9 cellular contexts compared by ENCODE assay signal in the genomic region with DNA sequence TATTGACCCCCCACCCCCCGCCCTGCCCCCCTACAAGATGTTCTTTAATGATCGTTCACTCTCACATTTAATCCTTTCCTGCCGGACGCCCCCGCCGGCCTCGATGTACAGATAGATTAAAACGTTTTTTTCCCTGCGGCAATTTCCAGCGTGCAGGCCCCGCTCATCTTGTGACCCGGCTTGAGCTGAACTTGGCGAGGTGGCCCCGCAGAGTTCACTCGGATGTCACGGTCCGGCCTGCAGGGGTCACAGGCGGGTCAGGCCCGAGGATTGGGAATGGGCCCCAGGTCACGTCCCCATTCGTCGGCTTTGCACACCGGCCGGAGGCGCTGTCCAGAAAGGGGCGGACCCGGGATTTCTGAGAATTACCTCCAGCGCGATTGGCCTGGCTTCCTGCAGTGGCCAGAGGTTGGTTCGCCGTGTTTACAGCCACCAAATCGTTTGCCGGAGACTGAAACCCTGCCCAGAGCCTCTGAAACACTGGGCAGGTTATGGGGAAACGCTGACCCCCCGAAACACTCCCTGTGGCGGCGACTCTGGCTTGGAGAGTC. TPM values are rescaled to one million over a fixed set of nuclear protein-coding genes. Genes with fewer than 3 reads are reported as not detected.
A peak's percentile ranks its signal among the peaks of the same experiment; 100 is the strongest.
DNase-seq lines count a peak whose midpoint lies in the region; ATAC-seq and TF ChIP-seq lines count a peak whose summit lies in the region.
"Had no signal": no experiment of that assay in that cellular context is flagged by ENCODE, and none has a peak within 500 bp of the region (broad histone marks: within the 10 kb centered on the region; RNA-seq: fewer than 3 reads in every experiment).

No MANE protein-coding gene starts in this region.

- peak overlapping the region; percentile 68 for H3K4me3 Mint-ChIP-seq in T-helper 2 cell treated with Interferon-gamma antibody and Interleukin-4, amounts not matched to agents 5 μg/mL and 100 μg/mL, for 36 hours
- no peak overlapping the region for H3K4me3 Mint-ChIP-seq in activated T-helper 1 cell treated with anti-CD3 and anti-CD28 coated beads, Interleukin-12 subunit alpha, Interleukin-12 subunit beta, Interleukin-2, Interleukin-4 antibody, amounts not matched to agents 30 ng/mL and 10 ng/mL and 1 ng/mL, durations not matched to agents 14 hours and 24 hours and 36 hours
- H3K4me3 Mint-ChIP-seq in stimulated activated naive CD8-positive, alpha-beta T cell treated with anti-CD3 and anti-CD28 coated beads, Interleukin-15, amount 100 ng/mL, for 72 hours: peak overlapping the region; percentile 35 to 71

- peaks cover 3% of the 10 kb centered on the region for H3K36me3 Mint-ChIP-seq in T-helper 2 cell treated with Interferon-gamma antibody and Interleukin-4, amounts not matched to agents 5 μg/mL and 100 μg/mL, for 36 hours (ENCODE audit: low read depth)
- no peaks in the 10 kb centered on the region for H3K36me3 Mint-ChIP-seq in activated T-helper 1 cell treated with anti-CD3 and anti-CD28 coated beads, Interleukin-12 subunit alpha, Interleukin-12 subunit beta, Interleukin-2, Interleukin-4 antibody, amounts not matched to agents 30 ng/mL and 10 ng/mL and 1 ng/mL, durations not matched to agents 14 hours and 24 hours and 36 hours (ENCODE audit: low read depth)

- no peaks in the 10 kb centered on the region for H3K36me3 ChIP-seq in kidney epithelial cell (ENCODE audit: control insufficient read depth, insufficient read depth, low read length)
- H3K36me3 ChIP-seq: BLaER1 had no signal

- no peak for TF ChIP-seq CTCF in kidney epithelial cell (IDR thresholded peaks at IDR 0.05; ENCODE audit: insufficient read depth, low read length, poor library complexity, severe bottlenecking)

- no peak for DNase-seq in T-helper 2 cell treated with Interferon-gamma antibody and Interleukin-4, amounts not matched to agents 5 μg/mL and 100 μg/mL, for 36 hours (ENCODE audit: low spot score)
- DNase-seq in T-helper 2 cell (no peak), kidney epithelial cell (ENCODE audit: low read depth) (no peak), NCI-H1694 (lab: John Stamatoyannopoulos, UW) (no peak), NCI-H345 (lab: John Stamatoyannopoulos, UW) (no peak)
- no peak for DNase-seq in activated T-helper 1 cell treated with anti-CD3 and anti-CD28 coated beads, Interleukin-12 subunit alpha, Interleukin-12 subunit beta, Interleukin-2, Interleukin-4 antibody, amounts not matched to agents 30 ng/mL and 10 ng/mL and 1 ng/mL, durations not matched to agents 14 hours and 24 hours and 36 hours (ENCODE audit: low spot score)
- DNase-seq in stimulated activated naive CD8-positive, alpha-beta T cell treated with anti-CD3 and anti-CD28 coated beads, Interleukin-15, amount 100 ng/mL, for 72 hours: no peak

- no peak overlapping the region for H3K27ac Mint-ChIP-seq in T-helper 2 cell treated with Interferon-gamma antibody and Interleukin-4, amounts not matched to agents 5 μg/mL and 100 μg/mL, for 36 hours
- peak overlapping the region; percentile 80 for H3K27ac Mint-ChIP-seq in activated T-helper 1 cell treated with anti-CD3 and anti-CD28 coated beads, Interleukin-12 subunit alpha, Interleukin-12 subunit beta, Interleukin-2, Interleukin-4 antibody, amounts not matched to agents 30 ng/mL and 10 ng/mL and 1 ng/mL, durations not matched to agents 14 hours and 24 hours and 36 hours
- no peak overlapping the region for H3K27ac Mint-ChIP-seq in stimulated activated naive CD8-positive, alpha-beta T cell treated with anti-CD3 and anti-CD28 coated beads, Interleukin-15, amount 100 ng/mL, for 72 hours

- H3K4me3 ChIP-seq in kidney epithelial cell (ENCODE audit: low read depth, low read length): peak overlapping the region; percentile 28
- H3K4me3 ChIP-seq: BLaER1 had no signal

- H3K9me3 Mint-ChIP-seq in T-helper 2 cell treated with Interferon-gamma antibody and Interleukin-4, amounts not matched to agents 5 μg/mL and 100 μg/mL, for 36 hours: no peaks in the 10 kb centered on the region
- no peaks in the 10 kb centered on the region for H3K9me3 Mint-ChIP-seq in activated T-helper 1 cell treated with anti-CD3 and anti-CD28 coated beads, Interleukin-12 subunit alpha, Interleukin-12 subunit beta, Interleukin-2, Interleukin-4 antibody, amounts not matched to agents 30 ng/mL and 10 ng/mL and 1 ng/mL, durations not matched to agents 14 hours and 24 hours and 36 hours
- no peaks in the 10 kb centered on the region for H3K9me3 Mint-ChIP-seq in stimulated activated naive CD8-positive, alpha-beta T cell treated with anti-CD3 and anti-CD28 coated beads, Interleukin-15, amount 100 ng/mL, for 72 hours

- intact Hi-C loops in activated T-helper 1 cell treated with anti-CD3 and anti-CD28 coated beads, Interleukin-12 subunit alpha, Interleukin-12 subunit beta, Interleukin-2, Interleukin-4 antibody, amounts not matched to agents 30 ng/mL and 10 ng/mL and 1 ng/mL, durations not matched to agents 14 hours and 24 hours and 36 hours (cut with micrococcal nuclease): loop anchor here (5.0 to 10.0 kb wide), 3 partner anchors 104 to 433 kb away; no protein-coding TSS in a partner anchor

- peaks cover 87% of the 10 kb centered on the region for H3K27me3 Mint-ChIP-seq in T-helper 2 cell treated with Interferon-gamma antibody and Interleukin-4, amounts not matched to agents 5 μg/mL and 100 μg/mL, for 36 hours (ENCODE audit: low read depth)
- peaks cover 88% of the 10 kb centered on the region for H3K27me3 Mint-ChIP-seq in activated T-helper 1 cell treated with anti-CD3 and anti-CD28 coated beads, Interleukin-12 subunit alpha, Interleukin-12 subunit beta, Interleukin-2, Interleukin-4 antibody, amounts not matched to agents 30 ng/mL and 10 ng/mL and 1 ng/mL, durations not matched to agents 14 hours and 24 hours and 36 hours (ENCODE audit: insufficient read depth)
- peaks cover 100% of the 10 kb centered on the region for H3K27me3 Mint-ChIP-seq in stimulated activated naive CD8-positive, alpha-beta T cell treated with anti-CD3 and anti-CD28 coated beads, Interleukin-15, amount 100 ng/mL, for 72 hours

- peaks cover 94% of the 10 kb centered on the region for H3K27me3 ChIP-seq in kidney epithelial cell (ENCODE audit: control insufficient read depth, insufficient read depth, low read length)

- peaks cover 22% of the 10 kb centered on the region for H3K4me1 Mint-ChIP-seq in T-helper 2 cell treated with Interferon-gamma antibody and Interleukin-4, amounts not matched to agents 5 μg/mL and 100 μg/mL, for 36 hours (ENCODE audit: low read depth)
- peaks cover 27% of the 10 kb centered on the region for H3K4me1 Mint-ChIP-seq in activated T-helper 1 cell treated with anti-CD3 and anti-CD28 coated beads, Interleukin-12 subunit alpha, Interleukin-12 subunit beta, Interleukin-2, Interleukin-4 antibody, amounts not matched to agents 30 ng/mL and 10 ng/mL and 1 ng/mL, durations not matched to agents 14 hours and 24 hours and 36 hours (ENCODE audit: low read depth)
- H3K4me1 Mint-ChIP-seq in stimulated activated naive CD8-positive, alpha-beta T cell treated with anti-CD3 and anti-CD28 coated beads, Interleukin-15, amount 100 ng/mL, for 72 hours: peaks cover 48% of the 10 kb centered on the region

- ATAC-seq in stimulated activated naive CD8-positive, alpha-beta T cell treated with anti-CD3 and anti-CD28 coated beads, Interleukin-15, amount 100 ng/mL, for 72 hours: no peak
- no peak for ATAC-seq in HG02981 (IDR thresholded peaks at IDR 0.05; ENCODE audit: unreplicated experiment)

RNA-seq across cellular contexts. Expression of a gene that starts 1.9 kb away (rescaled TPM):
- not detected in 2 replicates for total RNA-seq in activated T-helper 1 cell treated with anti-CD3 and anti-CD28 coated beads, Interleukin-12 subunit alpha, Interleukin-12 subunit beta, Interleukin-2, Interleukin-4 antibody, amounts not matched to agents 30 ng/mL and 10 ng/mL and 1 ng/mL, durations not matched to agents 14 hours and 24 hours and 36 hours
- total RNA-seq in kidney epithelial cell: 0.14 TPM in 1 of 2 replicates, not detected in the other

RNA-seq across cellular contexts. Expression of a gene that starts 11.2 kb away (rescaled TPM):
- not detected in 2 replicates for total RNA-seq in activated T-helper 1 cell treated with anti-CD3 and anti-CD28 coated beads, Interleukin-12 subunit alpha, Interleukin-12 subunit beta, Interleukin-2, Interleukin-4 antibody, amounts not matched to agents 30 ng/mL and 10 ng/mL and 1 ng/mL, durations not matched to agents 14 hours and 24 hours and 36 hours
- 0.17 and 0.41 TPM in 2 replicates for total RNA-seq in kidney epithelial cell
